12 cellular contexts compared by ENCODE assay signal in genomic region chr3:113261996-113262665, GRCh38. TPM values are rescaled to one million over a fixed set of nuclear protein-coding genes. Genes with fewer than 3 reads are reported as not detected.
A peak's percentile ranks its signal among the peaks of the same experiment; 100 is the strongest.
DNase-seq lines count a peak whose midpoint lies in the region; ATAC-seq and TF ChIP-seq lines count a peak whose summit lies in the region.
"Had no signal": no experiment of that assay in that cellular context is flagged by ENCODE, and none has a peak within 500 bp of the region (broad histone marks: within the 10 kb centered on the region; RNA-seq: fewer than 3 reads in every experiment).

No MANE protein-coding gene starts in this region.

- no peaks in the 10 kb centered on the region for H3K79me2 ChIP-seq in SK-N-SH (ENCODE audit: insufficient read depth)

- H3K27me3 ChIP-seq in SK-N-SH (ENCODE audit: insufficient read depth), result no peaks in the 10 kb centered on the region

- no peak for TF ChIP-seq CTCF in SK-N-SH (IDR thresholded peaks at IDR 0.05)

- H3F3A ChIP-seq in SK-N-SH (replicated peaks; ENCODE audit: insufficient read depth), result no peaks in the 10 kb centered on the region

- H3K9me2 ChIP-seq in SK-N-SH, result no peaks in the 10 kb centered on the region

- no peak overlapping the region for H2AFZ ChIP-seq in SK-N-SH (ENCODE audit: low read depth)

- no peaks in the 10 kb centered on the region for H4K20me1 ChIP-seq in SK-N-SH (ENCODE audit: insufficient read depth)

- no peaks in the 10 kb centered on the region for H3K9me3 ChIP-seq in SK-N-SH

- ATAC-seq in SK-N-SH treated with all-trans-retinoic acid at 6 μM for 48 hours (peak; percentile 39; the same call in 1 of the 3 replicates), HG03571 (IDR thresholded peaks at IDR 0.05; ENCODE audit: unreplicated experiment) (no peak), GM21529 (IDR thresholded peaks at IDR 0.05; ENCODE audit: unreplicated experiment) (no peak)

- H3K36me3 ChIP-seq in SK-N-SH (replicated peaks in 1 of 2; ENCODE audit: control insufficient read depth in 1 of 2, insufficient read depth in 2 of 2, low read length in 1 of 2), result peaks cover 0 to 10% of the 10 kb centered on the region in 2 experiments

- no peak for TF ChIP-seq EP300 in SK-N-SH (IDR thresholded peaks at IDR 0.05; ENCODE audit: borderline replicate concordance in 1 of 2, low read depth in 1 of 2, low read length in 1 of 2)

- H3K4me3 ChIP-seq in SK-N-SH (ENCODE audit: low read depth in 2 of 2, low read length in 1 of 2), result no peak overlapping the region

- POLR2A ChIA-PET in SK-N-SH (lab: Yijun Ruan, JAX), result no interaction called here

- H3K4me1 ChIP-seq in SK-N-SH (ENCODE audit: control insufficient read depth in 1 of 2, insufficient read depth in 2 of 2, low read depth in 1 of 2, low read length in 1 of 2), result peaks cover 0 to 14% of the 10 kb centered on the region in 2 experiments; a peak in 1 of 4 replicates

- CTCF ChIA-PET in SK-N-SH (lab: Yijun Ruan, JAX), result interaction anchor here (3.2 kb wide), 1 partner anchor 26 kb away, joined by 11 read pairs; no protein-coding TSS in a partner anchor

- WGBS in SK-N-SH (ENCODE audit: low lambda C conversion rate), result 93% methylated on average over 3 of the region's 3 CpGs

- no peak overlapping the region for H3K27ac ChIP-seq in SK-N-SH (ENCODE audit: low read depth in 2 of 2, low read length in 1 of 2)

- DNase-seq in SK-N-SH (no peak), fibroblast of gingiva (ENCODE audit: low read depth) (peak; percentile 81), myocyte (ENCODE audit: low read depth) (peak; percentile 94), SKM-1 treated with dmso at 0.1 percent for 144 hours (lab: John Stamatoyannopoulos, UW; ENCODE audit: unreplicated experiment) (no peak)
- no peak for DNase-seq in stimulated activated CD4-positive, alpha-beta T cell treated with anti-CD3 and anti-CD28 coated beads, Interleukin-4, amount 100 ng/mL, for 24 hours
- DNase-seq: activated CD8-positive, alpha-beta memory T cell treated with anti-CD3 and anti-CD28 coated beads for 24 hours; foreskin fibroblast; NCI-H2171 treated with DMSO at 0.1 percent for 48 hours had no signal

- no peak for TF ChIP-seq RAD21 in SK-N-SH (IDR thresholded peaks at IDR 0.05; ENCODE audit: low read length)

- H3K4me2 ChIP-seq in SK-N-SH, result no peak overlapping the region

- no peak overlapping the region for H3K9ac ChIP-seq in SK-N-SH

TF ChIP-seq in SK-N-SH treated with all-trans-retinoic acid at 6 μM for 48 hours, 23 proteins besides CTCF, POLR2A, EP300 and RAD21:
- no peak for TF ChIP-seq POU6F1 (CRISPR knock-in tag; IDR thresholded peaks at IDR 0.05; ENCODE audit: borderline replicate concordance, low read depth)
- TF ChIP-seq ZC3H10 (CRISPR knock-in tag; IDR thresholded peaks at IDR 0.05), result no peak
- TF ChIP-seq ZNF8 (CRISPR knock-in tag; IDR thresholded peaks at IDR 0.05), result no peak

TF ChIP-seq in SK-N-SH, 30 proteins besides CTCF, POLR2A, EP300 and RAD21:
- TF ChIP-seq SIN3A (IDR thresholded peaks at IDR 0.05; ENCODE audit: borderline replicate concordance, low read depth, low read length), result no peak
- TF ChIP-seq, protein P1, sequence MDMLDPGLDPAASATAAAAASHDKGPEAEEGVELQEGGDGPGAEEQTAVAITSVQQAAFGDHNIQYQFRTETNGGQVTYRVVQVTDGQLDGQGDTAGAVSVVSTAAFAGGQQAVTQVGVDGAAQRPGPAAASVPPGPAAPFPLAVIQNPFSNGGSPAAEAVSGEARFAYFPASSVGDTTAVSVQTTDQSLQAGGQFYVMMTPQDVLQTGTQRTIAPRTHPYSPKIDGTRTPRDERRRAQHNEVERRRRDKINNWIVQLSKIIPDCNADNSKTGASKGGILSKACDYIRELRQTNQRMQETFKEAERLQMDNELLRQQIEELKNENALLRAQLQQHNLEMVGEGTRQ (IDR thresholded peaks at IDR 0.05; ENCODE audit: borderline replicate concordance, low read depth, low read length), result no peak
- no peak for TF ChIP-seq FOXM1 (IDR thresholded peaks at IDR 0.05; ENCODE audit: low read depth)
- no peak for TF ChIP-seq REST (IDR thresholded peaks at IDR 0.05; ENCODE audit: low read depth, low read length)
- no peak for TF ChIP-seq GABPA (IDR thresholded peaks at IDR 0.05; ENCODE audit: low read depth)
- TF ChIP-seq ELF1 (IDR thresholded peaks at IDR 0.05), result no peak
- TF ChIP-seq YY1 (IDR thresholded peaks at IDR 0.05; ENCODE audit: low read depth), result no peak
- TF ChIP-seq TAF1 (IDR thresholded peaks at IDR 0.05; ENCODE audit: borderline replicate concordance, low read depth, low read length), result no peak
- TF ChIP-seq, protein P2, sequence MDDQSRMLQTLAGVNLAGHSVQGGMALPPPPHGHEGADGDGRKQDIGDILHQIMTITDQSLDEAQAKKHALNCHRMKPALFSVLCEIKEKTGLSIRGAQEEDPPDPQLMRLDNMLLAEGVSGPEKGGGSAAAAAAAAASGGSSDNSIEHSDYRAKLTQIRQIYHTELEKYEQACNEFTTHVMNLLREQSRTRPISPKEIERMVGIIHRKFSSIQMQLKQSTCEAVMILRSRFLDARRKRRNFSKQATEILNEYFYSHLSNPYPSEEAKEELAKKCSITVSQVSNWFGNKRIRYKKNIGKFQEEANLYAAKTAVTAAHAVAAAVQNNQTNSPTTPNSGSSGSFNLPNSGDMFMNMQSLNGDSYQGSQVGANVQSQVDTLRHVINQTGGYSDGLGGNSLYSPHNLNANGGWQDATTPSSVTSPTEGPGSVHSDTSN (IDR thresholded peaks at IDR 0.05), result no peak
- no peak for TF ChIP-seq IRF3 (IDR thresholded peaks at IDR 0.05; ENCODE audit: low read depth, low read length)
- TF ChIP-seq, protein P3, sequence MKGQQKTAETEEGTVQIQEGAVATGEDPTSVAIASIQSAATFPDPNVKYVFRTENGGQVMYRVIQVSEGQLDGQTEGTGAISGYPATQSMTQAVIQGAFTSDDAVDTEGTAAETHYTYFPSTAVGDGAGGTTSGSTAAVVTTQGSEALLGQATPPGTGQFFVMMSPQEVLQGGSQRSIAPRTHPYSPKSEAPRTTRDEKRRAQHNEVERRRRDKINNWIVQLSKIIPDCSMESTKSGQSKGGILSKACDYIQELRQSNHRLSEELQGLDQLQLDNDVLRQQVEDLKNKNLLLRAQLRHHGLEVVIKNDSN (IDR thresholded peaks at IDR 0.05; ENCODE audit: borderline replicate concordance, low read depth), result no peak
- TF ChIP-seq, protein P4, sequence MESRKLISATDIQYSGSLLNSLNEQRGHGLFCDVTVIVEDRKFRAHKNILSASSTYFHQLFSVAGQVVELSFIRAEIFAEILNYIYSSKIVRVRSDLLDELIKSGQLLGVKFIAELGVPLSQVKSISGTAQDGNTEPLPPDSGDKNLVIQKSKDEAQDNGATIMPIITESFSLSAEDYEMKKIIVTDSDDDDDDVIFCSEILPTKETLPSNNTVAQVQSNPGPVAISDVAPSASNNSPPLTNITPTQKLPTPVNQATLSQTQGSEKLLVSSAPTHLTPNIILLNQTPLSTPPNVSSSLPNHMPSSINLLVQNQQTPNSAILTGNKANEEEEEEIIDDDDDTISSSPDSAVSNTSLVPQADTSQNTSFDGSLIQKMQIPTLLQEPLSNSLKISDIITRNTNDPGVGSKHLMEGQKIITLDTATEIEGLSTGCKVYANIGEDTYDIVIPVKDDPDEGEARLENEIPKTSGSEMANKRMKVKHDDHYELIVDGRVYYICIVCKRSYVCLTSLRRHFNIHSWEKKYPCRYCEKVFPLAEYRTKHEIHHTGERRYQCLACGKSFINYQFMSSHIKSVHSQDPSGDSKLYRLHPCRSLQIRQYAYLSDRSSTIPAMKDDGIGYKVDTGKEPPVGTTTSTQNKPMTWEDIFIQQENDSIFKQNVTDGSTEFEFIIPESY (IDR thresholded peaks at IDR 0.05; ENCODE audit: borderline replicate concordance, low read depth), result no peak
- no peak for TF ChIP-seq GATA2 (CRISPR knock-in tag; IDR thresholded peaks at IDR 0.05)
- TF ChIP-seq NFIC (IDR thresholded peaks at IDR 0.05; ENCODE audit: borderline replicate concordance), result no peak
- TF ChIP-seq MEF2A (IDR thresholded peaks at IDR 0.05; ENCODE audit: borderline replicate concordance, low read depth), result no peak
TF ChIP-seq in SK-N-SH: peak in this region for 0.

RNA-seq across cellular contexts. Expression of gene BOC, which starts 50.8 kb away (rescaled TPM):
- polyA plus RNA-seq in SK-N-SH (2012; rRNA removed), result 5.8 and 6.6 TPM in 2 replicates
- polyA plus RNA-seq in SK-N-SH (2012; cell fraction: cytosol; rRNA removed), result 3.3 and 4.6 TPM in 2 replicates
- 9.4 and 11.2 TPM in 2 replicates for polyA plus RNA-seq in SK-N-SH (2012; cell fraction: nucleus; rRNA removed)
- 10.7 and 22.8 TPM in 2 replicates for total RNA-seq in myocyte
- polyA plus RNA-seq in myocyte (2012), result 6.2 TPM
- total RNA-seq: mononuclear cell had no signal

Comparison
In these comparisons a context has a peak if more than half of its experiments do, and no peak if none do; other contexts are left out.
1. DNase-seq: peak in fibroblast of gingiva (single experiment) and myocyte (single experiment); none in SK-N-SH (single experiment), SKM-1 treated with dmso at 0.1 percent for 144 hours (single experiment) and stimulated activated CD4-positive, alpha-beta T cell treated with anti-CD3 and anti-CD28 coated beads, Interleukin-4, amount 100 ng/mL, for 24 hours (single experiment).